7 cellular contexts compared by ENCODE assay signal in the genomic region with DNA sequence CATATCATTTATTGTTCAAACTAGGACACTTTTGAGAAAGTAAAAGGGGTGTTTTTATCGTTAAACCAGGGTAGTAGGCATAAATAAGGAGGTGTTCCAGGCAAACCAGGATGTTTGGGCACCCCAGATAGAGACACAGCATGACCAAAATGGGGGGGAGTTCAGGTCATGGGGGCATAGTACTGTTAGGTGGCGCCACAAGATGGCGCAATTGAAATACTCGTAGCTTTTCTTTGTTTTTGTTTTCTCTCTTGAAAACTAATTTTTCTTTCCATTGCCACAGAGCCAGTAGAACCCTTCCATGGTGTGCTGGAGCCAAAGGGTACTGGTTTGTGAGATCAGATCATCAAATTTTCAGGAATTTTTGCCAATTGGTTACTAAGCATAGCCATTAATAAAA.
DNase-seq lines count a peak whose midpoint lies in the region; ATAC-seq and TF ChIP-seq lines count a peak whose summit lies in the region.

No MANE protein-coding gene starts in this region.

- no peaks in the 10 kb centered on the region for H3K9me3 Mint-ChIP-seq in activated CD4-positive, alpha-beta T cell treated with anti-CD3 and anti-CD28 coated beads, Interleukin-2, amount 10 ng/mL, durations not matched to agents 24 days and 14 days

- no peaks in the 10 kb centered on the region for H3K36me3 Mint-ChIP-seq in activated CD4-positive, alpha-beta T cell treated with anti-CD3 and anti-CD28 coated beads, Interleukin-2, amount 10 ng/mL, durations not matched to agents 24 days and 14 days (ENCODE audit: low read depth)

- WGBS in smooth muscle cell (ENCODE audit: low lambda C conversion rate): 56% methylated on average over 4 of the region's 4 CpGs

- H3K4me1 ChIP-seq in fibroblast of lung (ENCODE audit: control insufficient read depth, extremely low read depth, insufficient read depth, low read length) (peaks cover 11% of the 10 kb centered on the region), smooth muscle cell (ENCODE audit: low read depth) (peaks cover 33% of the 10 kb centered on the region)

- H2AFZ ChIP-seq in fibroblast of lung (ENCODE audit: low read length): no peak overlapping the region
- no peak overlapping the region for H2AFZ ChIP-seq in smooth muscle cell (ENCODE audit: low read depth)

- H4K20me1 ChIP-seq in fibroblast of lung (ENCODE audit: control insufficient read depth, extremely low read depth, insufficient read depth, low read length) (no peaks in the 10 kb centered on the region), smooth muscle cell (ENCODE audit: low read depth) (no peaks in the 10 kb centered on the region)

- TF ChIP-seq CTCF in GM10248 (IDR thresholded peaks at IDR 0.05; ENCODE audit: control extremely low read depth, extremely low read depth, low read depth, missing control alignments) (peak; percentile 25), fibroblast of lung (conservative IDR thresholded peaks at IDR 0.05 in 1 of 2, IDR thresholded peaks at IDR 0.05 in 1 of 2; ENCODE audit: low read depth in 1 of 2, low read length in 2 of 2) (peak; percentile 33 to 47), smooth muscle cell (IDR thresholded peaks at IDR 0.05; ENCODE audit: borderline replicate concordance, insufficient read depth, poor library complexity, severe bottlenecking) (peak; percentile 44)

- H3K9me3 ChIP-seq in fibroblast of lung (ENCODE audit: control insufficient read depth, insufficient read depth, low read depth, low read length) (no peaks in the 10 kb centered on the region), smooth muscle cell (replicated peaks; ENCODE audit: low read depth) (no peaks in the 10 kb centered on the region)

- peaks cover 30% of the 10 kb centered on the region for H3K4me1 Mint-ChIP-seq in activated CD4-positive, alpha-beta T cell treated with anti-CD3 and anti-CD28 coated beads, Interleukin-2, amount 10 ng/mL, durations not matched to agents 24 days and 14 days

- H3K4me2 ChIP-seq in fibroblast of lung (ENCODE audit: extremely low read depth, insufficient read depth, low read length) (no peak overlapping the region), smooth muscle cell (peak overlapping the region; percentile 42)

- no peaks in the 10 kb centered on the region for H3K27me3 Mint-ChIP-seq in activated CD4-positive, alpha-beta T cell treated with anti-CD3 and anti-CD28 coated beads, Interleukin-2, amount 10 ng/mL, durations not matched to agents 24 days and 14 days

- H3K4me3 Mint-ChIP-seq in activated CD4-positive, alpha-beta T cell treated with anti-CD3 and anti-CD28 coated beads, Interleukin-2, amount 10 ng/mL, durations not matched to agents 24 days and 14 days: no peak overlapping the region

- no peak overlapping the region for H3K4me3 ChIP-seq in fibroblast of lung (replicated peaks in 1 of 4; ENCODE audit: control extremely low read depth in 1 of 4, insufficient read depth in 1 of 4, low read depth in 3 of 4, low read length in 4 of 4)
- H3K4me3 ChIP-seq in smooth muscle cell: no peak overlapping the region

- DNase-seq in GM10248 (ENCODE audit: extremely low spot score) (peak; percentile 35), NAMALWA (ENCODE audit: low spot score) (peak; percentile 42), fibroblast of lung (ENCODE audit: low read depth in 2 of 2) (peak in 1 of 2 donors; percentile 45), smooth muscle cell (lab: John Stamatoyannopoulos, UW; ENCODE audit: unreplicated experiment) (no peak), NCI-H1048 (lab: John Stamatoyannopoulos, UW) (no peak)
- peak; percentile 80 for DNase-seq in activated CD4-positive, alpha-beta T cell treated with anti-CD3 and anti-CD28 coated beads, Interleukin-2, amount 10 ng/mL, durations not matched to agents 24 days and 14 days

- H3F3A ChIP-seq in smooth muscle cell (ENCODE audit: low read depth): peaks cover 22% of the 10 kb centered on the region

- H3K27me3 ChIP-seq in fibroblast of lung (ENCODE audit: control insufficient read depth, insufficient read depth, low read length): no peaks in the 10 kb centered on the region
- no peaks in the 10 kb centered on the region for H3K27me3 ChIP-seq in smooth muscle cell (ENCODE audit: low read depth)

- H3K27ac ChIP-seq in fibroblast of lung (ENCODE audit: insufficient read depth, low read length) (peak overlapping the region; percentile 18), smooth muscle cell (ENCODE audit: low read depth) (peak overlapping the region; percentile 71)

- intact Hi-C loops in activated CD4-positive, alpha-beta T cell treated with anti-CD3 and anti-CD28 coated beads, Interleukin-2, amount 10 ng/mL, durations not matched to agents 24 days and 14 days (cut with micrococcal nuclease): loop anchor here (5.0 kb wide), 1 partner anchor 82 kb away; no protein-coding TSS in a partner anchor

- ATAC-seq in HG03108 (IDR thresholded peaks at IDR 0.05; ENCODE audit: unreplicated experiment): no peak

- H3K9ac ChIP-seq in fibroblast of lung (ENCODE audit: insufficient read depth, low read length): no peak overlapping the region
- H3K9ac ChIP-seq in smooth muscle cell (ENCODE audit: low read depth): peak overlapping the region; percentile 23

- H3K27ac Mint-ChIP-seq in activated CD4-positive, alpha-beta T cell treated with anti-CD3 and anti-CD28 coated beads, Interleukin-2, amount 10 ng/mL, durations not matched to agents 24 days and 14 days: no peak overlapping the region

- H3K36me3 ChIP-seq in fibroblast of lung (ENCODE audit: control insufficient read depth, insufficient read depth, low read length) (no peaks in the 10 kb centered on the region), smooth muscle cell (ENCODE audit: low read depth) (no peaks in the 10 kb centered on the region)

- CTCF ChIA-PET in GM10248 (lab: Yijun Ruan, JAX): interaction anchor here (0.7 to 1.6 kb wide), 5 partner anchors 9 to 655 kb away, joined by 3 to 4 read pairs (median 3); no protein-coding TSS in a partner anchor

- H3K79me2 ChIP-seq in fibroblast of lung (ENCODE audit: control insufficient read depth, insufficient read depth, low read length): no peaks in the 10 kb centered on the region
- no peaks in the 10 kb centered on the region for H3K79me2 ChIP-seq in smooth muscle cell (ENCODE audit: low read depth)

- POLR2A ChIA-PET in GM10248 (lab: Yijun Ruan, JAX): no interaction called here

Comparison
In these comparisons a context has a peak if more than half of its experiments do, and no peak if none do; other contexts are left out.
1. DNase-seq: peak in GM10248 (single experiment), NAMALWA (single experiment) and activated CD4-positive, alpha-beta T cell treated with anti-CD3 and anti-CD28 coated beads, Interleukin-2, amount 10 ng/mL, durations not matched to agents 24 days and 14 days (single experiment); none in smooth muscle cell (single experiment) and NCI-H1048 (single experiment).
2. Peak in every context shown above with its lines, with median percentiles within 50 percentile points of each other: CTCF ChIP-seq.